Comparison of ENCODE assay signal across 10 cellular contexts in genomic region chr10:33487014-33487776, GRCh38.
DNase-seq lines count a peak whose midpoint lies in the region; ATAC-seq and TF ChIP-seq lines count a peak whose summit lies in the region.
"Had no signal": no experiment of that assay in that cellular context is flagged by ENCODE, and none has a peak within 500 bp of the region (broad histone marks: within the 10 kb centered on the region; RNA-seq: fewer than 3 reads in every experiment).

No MANE protein-coding gene starts in this region.

- no peak for TF ChIP-seq CTCF in dorsolateral prefrontal cortex (IDR thresholded peaks at IDR 0.05 in 54 of 56, conservative IDR thresholded peaks at IDR 0.05 in 2 of 56; ENCODE audit: low read depth in 1 of 56, partially characterized antibody in 56 of 56)

- no peak overlapping the region for H3K18ac ChIP-seq in mesenchymal stem cell (ENCODE audit: low read depth in 1 of 2, low read length in 2 of 2)

- intact Hi-C loops in CD4-positive, alpha-beta memory T cell (cut with micrococcal nuclease) = no loop called here
- intact Hi-C loops in dorsolateral prefrontal cortex (cut with DNase I) = no loop called here
- intact Hi-C loops in cardiac septum (cut with DNase I) = no loop called here

- H3K4me3 ChIP-seq in CD4-positive, alpha-beta memory T cell (ENCODE audit: low read length in 2 of 2) = peak overlapping the region; percentile 26 to 34
- H3K4me3 ChIP-seq in mesenchymal stem cell (ENCODE audit: insufficient read depth in 1 of 2, low read depth in 1 of 2, low read length in 2 of 2) (peak overlapping the region in 1 of 2 experiments; percentile 22), dorsolateral prefrontal cortex (no peak overlapping the region)

- no peak overlapping the region for H3K4ac ChIP-seq in mesenchymal stem cell (ENCODE audit: low read depth in 1 of 2, low read length in 2 of 2)

- no peaks in the 10 kb centered on the region for H3K79me1 ChIP-seq in mesenchymal stem cell (replicated peaks; ENCODE audit: low read length, poor library complexity, severe bottlenecking)

- no peak overlapping the region for H2AK5ac ChIP-seq in mesenchymal stem cell (ENCODE audit: low read length, severe bottlenecking)

- no peaks in the 10 kb centered on the region for H3K9me3 ChIP-seq in CD4-positive, alpha-beta memory T cell (ENCODE audit: control insufficient read depth in 1 of 2, low read length in 2 of 2)
- no peaks in the 10 kb centered on the region for H3K9me3 ChIP-seq in mesenchymal stem cell (ENCODE audit: control insufficient read depth, low read length)

- POLR2A ChIA-PET in CD4-positive, alpha-beta memory T cell (lab: Charles Lee; ENCODE audit: partially characterized antibody) = no interaction called here

- CTCF ChIA-PET in CD4-positive, alpha-beta memory T cell (lab: Charles Lee; ENCODE audit: partially characterized antibody) = no interaction called here

- peak overlapping the region; percentile 51 to 89 (median 72) for H3K4me3 Mint-ChIP-seq in CD4-positive, alpha-beta memory T cell
- H3K4me3 Mint-ChIP-seq: activated naive CD8-positive, alpha-beta T cell treated with anti-CD3 and anti-CD28 coated beads, Interleukin-2, amount 50 U/mL, for 24 hours had no signal

- no peaks in the 10 kb centered on the region for H3K27me3 ChIP-seq in CD4-positive, alpha-beta memory T cell (ENCODE audit: insufficient read depth, low read length)
- no peaks in the 10 kb centered on the region for H3K27me3 ChIP-seq in mesenchymal stem cell (ENCODE audit: control insufficient read depth in 1 of 2, insufficient read depth in 1 of 2, low read length in 2 of 2)
- H3K27me3 ChIP-seq in dorsolateral prefrontal cortex = peaks cover 0 to 4% (median 0%) of the 10 kb centered on the region in 45 donors

- no peak overlapping the region for H4K91ac ChIP-seq in mesenchymal stem cell (ENCODE audit: low read length)

- H2BK5ac ChIP-seq in mesenchymal stem cell (ENCODE audit: low read depth, low read length, poor library complexity, severe bottlenecking) = no peak overlapping the region

- DNase-seq in CD4-positive, alpha-beta memory T cell = peak in 2 of 5 donors; percentile 4 to 9
- DNase-seq in HT1080 (ENCODE audit: low read depth) = peak; percentile 49
- DNase-seq in amniotic epithelial cell (ENCODE audit: low read depth) = peak; percentile 30
- peak; percentile 40 for DNase-seq in mesenchymal stem cell
- no peak for DNase-seq in dorsolateral prefrontal cortex
- DNase-seq in cardiac septum (ENCODE audit: low spot score) = no peak
- DNase-seq: activated naive CD8-positive, alpha-beta T cell treated with anti-CD3 and anti-CD28 coated beads, Interleukin-2, amount 50 U/mL, for 24 hours; hypothalamus had no signal

- no peak overlapping the region for H2AFZ ChIP-seq in mesenchymal stem cell (ENCODE audit: low read depth, low read length)

- no peak overlapping the region for H2BK15ac ChIP-seq in mesenchymal stem cell (ENCODE audit: low read depth, poor library complexity, severe bottlenecking)

- no peak overlapping the region for H2BK12ac ChIP-seq in mesenchymal stem cell (ENCODE audit: low read length in 2 of 2)

- peak overlapping the region; percentile 62 for H4K8ac ChIP-seq in mesenchymal stem cell (ENCODE audit: low read length)

- H3K4me1 ChIP-seq in CD4-positive, alpha-beta memory T cell (ENCODE audit: insufficient read depth, low read length) = peaks cover 7% of the 10 kb centered on the region
- H3K4me1 ChIP-seq in mesenchymal stem cell (ENCODE audit: control insufficient read depth, insufficient read depth, low read depth, low read length) = no peaks in the 10 kb centered on the region

- H2BK120ac ChIP-seq in mesenchymal stem cell (ENCODE audit: low read depth, low read length) = no peak overlapping the region

- H3K27me3 Mint-ChIP-seq in CD4-positive, alpha-beta memory T cell = no peaks in the 10 kb centered on the region
- H3K27me3 Mint-ChIP-seq: activated naive CD8-positive, alpha-beta T cell treated with anti-CD3 and anti-CD28 coated beads, Interleukin-2, amount 50 U/mL, for 24 hours had no signal

- H3K36me3 ChIP-seq in CD4-positive, alpha-beta memory T cell (ENCODE audit: insufficient read depth, low read length) = no peaks in the 10 kb centered on the region
- H3K36me3 ChIP-seq in mesenchymal stem cell (ENCODE audit: control insufficient read depth in 1 of 2, insufficient read depth in 2 of 2, low read depth in 1 of 2, low read length in 2 of 2) = no peaks in the 10 kb centered on the region

- 70% methylated on average over 4 of the region's 4 CpGs for WGBS in mesenchymal stem cell

- H3K27ac ChIP-seq in CD4-positive, alpha-beta memory T cell (ENCODE audit: low read depth, low read length) = no peak overlapping the region
- H3K27ac ChIP-seq in mesenchymal stem cell (ENCODE audit: low read length, poor library complexity, severe bottlenecking) = no peak overlapping the region
- no peak overlapping the region for H3K27ac ChIP-seq in dorsolateral prefrontal cortex

- H3K23ac ChIP-seq in mesenchymal stem cell (ENCODE audit: low read length in 2 of 2) = no peak overlapping the region

- peak overlapping the region in 5 of 7 donors; percentile 61 to 88 (median 87) for H3K27ac Mint-ChIP-seq in CD4-positive, alpha-beta memory T cell
- H3K27ac Mint-ChIP-seq: activated naive CD8-positive, alpha-beta T cell treated with anti-CD3 and anti-CD28 coated beads, Interleukin-2, amount 50 U/mL, for 24 hours had no signal

- H3K9ac ChIP-seq in mesenchymal stem cell (ENCODE audit: low read length) = peak overlapping the region; percentile 49

- H3K9me3 Mint-ChIP-seq in CD4-positive, alpha-beta memory T cell = peaks cover 0 to 8% (median 0%) of the 10 kb centered on the region in 8 donors
- H3K9me3 Mint-ChIP-seq: activated naive CD8-positive, alpha-beta T cell treated with anti-CD3 and anti-CD28 coated beads, Interleukin-2, amount 50 U/mL, for 24 hours had no signal

- H3K14ac ChIP-seq in mesenchymal stem cell (ENCODE audit: low read length in 2 of 2) = no peak overlapping the region

- no peak for ATAC-seq in GM18861 (IDR thresholded peaks at IDR 0.05; ENCODE audit: unreplicated experiment)
- no peak for ATAC-seq in HG03378 (IDR thresholded peaks at IDR 0.05; ENCODE audit: unreplicated experiment)
- ATAC-seq: activated naive CD8-positive, alpha-beta T cell treated with anti-CD3 and anti-CD28 coated beads, Interleukin-2, amount 50 U/mL, for 24 hours had no signal

- peaks cover 12 to 18% (median 15%) of the 10 kb centered on the region in 4 donors for H3K4me1 Mint-ChIP-seq in CD4-positive, alpha-beta memory T cell

- peak overlapping the region; percentile 13 for H3K4me2 ChIP-seq in mesenchymal stem cell (ENCODE audit: low read length, poor library complexity, severe bottlenecking)

- H3K36me3 Mint-ChIP-seq in CD4-positive, alpha-beta memory T cell = no peaks in the 10 kb centered on the region

Comparison
In these comparisons a context has a peak if more than half of its experiments do, and no peak if none do; other contexts are left out.
1. DNase-seq: peak in HT1080 (single experiment), amniotic epithelial cell (single experiment) and mesenchymal stem cell (single experiment); none in dorsolateral prefrontal cortex (0 of 10) and cardiac septum (single experiment).
2. H3K4me3 ChIP-seq: peak in CD4-positive, alpha-beta memory T cell (2 of 2); none in dorsolateral prefrontal cortex (0 of 59).